12 cellular contexts compared by ENCODE assay signal in genomic region chr2:75424936-75425619, GRCh38.
DNase-seq lines count a peak whose midpoint lies in the region; ATAC-seq and TF ChIP-seq lines count a peak whose summit lies in the region.
"Had no signal": no experiment of that assay in that cellular context is flagged by ENCODE, and none has a peak within 500 bp of the region (broad histone marks: within the 10 kb centered on the region; RNA-seq: fewer than 3 reads in every experiment).

No MANE protein-coding gene starts in this region.

- H3K4me2 ChIP-seq in skeletal muscle satellite cell (ENCODE audit: low read length) = peak overlapping the region; percentile 33

- peaks cover 26% of the 10 kb centered on the region for H3K27me3 ChIP-seq in skeletal muscle satellite cell (ENCODE audit: control insufficient read depth, insufficient read depth, low read length)

- H3K4me3 ChIP-seq in NB4 (ENCODE audit: low read depth, low read length) (no peak overlapping the region), epithelial cell of proximal tubule (ENCODE audit: low read depth, low read length) (no peak overlapping the region), skeletal muscle satellite cell (ENCODE audit: low read length) (no peak overlapping the region)
- H3K4me3 ChIP-seq: gastroesophageal sphincter had no signal

- POLR2A ChIA-PET in activated CD4-positive, alpha-beta T cell treated with anti-CD3 and anti-CD28 coated beads for 36 hours (lab: Charles Lee) = interaction anchor here (0.6 kb wide), 1 partner anchor 28 kb away, joined by 8 read pairs; no protein-coding TSS in a partner anchor

- no peaks in the 10 kb centered on the region for H3K36me3 ChIP-seq in skeletal muscle satellite cell (ENCODE audit: insufficient read depth, low read length)
- H3K36me3 ChIP-seq: gastroesophageal sphincter had no signal

- H3K9me3 ChIP-seq in skeletal muscle satellite cell (replicated peaks; ENCODE audit: low read length) = no peaks in the 10 kb centered on the region
- H3K9me3 ChIP-seq: gastroesophageal sphincter had no signal

- no peaks in the 10 kb centered on the region for H3K9me3 Mint-ChIP-seq in activated CD4-positive, alpha-beta T cell treated with anti-CD3 and anti-CD28 coated beads for 36 hours (ENCODE audit: low read depth)
- H3K9me3 Mint-ChIP-seq: activated CD4-positive, alpha-beta T cell treated with anti-CD3 and anti-CD28 coated beads, Interleukin-2, amount 10 ng/mL, durations not matched to agents 24 days and 14 days had no signal

- H3K27me3 Mint-ChIP-seq in activated CD4-positive, alpha-beta T cell treated with anti-CD3 and anti-CD28 coated beads for 36 hours = peaks cover 20% of the 10 kb centered on the region

- no peak overlapping the region for H3K9ac ChIP-seq in skeletal muscle satellite cell (ENCODE audit: low read depth, low read length)

- no peak for TF ChIP-seq CTCF in NB4 (IDR thresholded peaks at IDR 0.05; ENCODE audit: low read depth, low read length)
- peak; percentile 23 for TF ChIP-seq CTCF in epithelial cell of proximal tubule (conservative IDR thresholded peaks at IDR 0.05; ENCODE audit: low read depth, low read length)

- intact Hi-C loops in activated CD4-positive, alpha-beta T cell treated with anti-CD3 and anti-CD28 coated beads for 36 hours (cut with DNase I, micrococcal nuclease) = no loop called here

- H3K36me3 Mint-ChIP-seq in activated CD4-positive, alpha-beta T cell treated with anti-CD3 and anti-CD28 coated beads for 36 hours (ENCODE audit: low read depth) = no peaks in the 10 kb centered on the region

- H3K27ac Mint-ChIP-seq in activated CD4-positive, alpha-beta T cell treated with anti-CD3 and anti-CD28 coated beads for 36 hours = no peak overlapping the region
- H3K27ac Mint-ChIP-seq: activated CD4-positive, alpha-beta T cell treated with anti-CD3 and anti-CD28 coated beads, Interleukin-2, amount 10 ng/mL, durations not matched to agents 24 days and 14 days had no signal

- no peaks in the 10 kb centered on the region for H3K4me1 Mint-ChIP-seq in activated CD4-positive, alpha-beta T cell treated with anti-CD3 and anti-CD28 coated beads for 36 hours
- H3K4me1 Mint-ChIP-seq: activated CD4-positive, alpha-beta T cell treated with anti-CD3 and anti-CD28 coated beads, Interleukin-2, amount 10 ng/mL, durations not matched to agents 24 days and 14 days had no signal

- no peak overlapping the region for H3K4me3 Mint-ChIP-seq in activated CD4-positive, alpha-beta T cell treated with anti-CD3 and anti-CD28 coated beads for 36 hours
- H3K4me3 Mint-ChIP-seq: activated CD4-positive, alpha-beta T cell treated with anti-CD3 and anti-CD28 coated beads, Interleukin-2, amount 10 ng/mL, durations not matched to agents 24 days and 14 days had no signal

- no peak for TF ChIP-seq POLR2A in NB4 (IDR thresholded peaks at IDR 0.05; ENCODE audit: extremely low read depth, insufficient read length)

- no peak for ATAC-seq in activated CD4-positive, alpha-beta T cell treated with anti-CD3 and anti-CD28 coated beads for 36 hours
- ATAC-seq in HG03432 (IDR thresholded peaks at IDR 0.05; ENCODE audit: unreplicated experiment) = no peak
- ATAC-seq: gastroesophageal sphincter had no signal

- DNase-seq in activated CD4-positive, alpha-beta T cell treated with anti-CD3 and anti-CD28 coated beads for 36 hours = peak; percentile 8
- DNase-seq in activated CD4-positive, alpha-beta T cell treated with anti-CD3 and anti-CD28 coated beads, Interleukin-2, amount 50 U/mL, for 4 hours = no peak
- DNase-seq in NB4 (ENCODE audit: low read depth) (peak; percentile 6), epithelial cell of proximal tubule (ENCODE audit: low read depth) (no peak)
- no peak for DNase-seq in stimulated activated CD8-positive, alpha-beta memory T cell treated with anti-CD3 and anti-CD28 coated beads, Interleukin-4, amount 100 ng/mL, for 48 hours
- DNase-seq in activated CD4-positive, alpha-beta T cell treated with anti-CD3 and anti-CD28 coated beads, Interleukin-2, amount 50 U/mL, for 1 hour = no peak
- DNase-seq: activated CD4-positive, alpha-beta T cell treated with anti-CD3 and anti-CD28 coated beads, Interleukin-2, amount 10 ng/mL, durations not matched to agents 24 days and 14 days; activated gamma-delta T cell treated with Interleukin-2 at 50 U/mL for 16 hours; NCI-H510A had no signal

- H3K4me1 ChIP-seq in skeletal muscle satellite cell (ENCODE audit: control insufficient read depth, insufficient read depth, low read length) = peaks cover 8% of the 10 kb centered on the region
- H3K4me1 ChIP-seq: gastroesophageal sphincter had no signal

- CTCF ChIA-PET in activated CD4-positive, alpha-beta T cell treated with anti-CD3 and anti-CD28 coated beads for 36 hours (lab: Charles Lee) = no interaction called here

Comparison
In these comparisons a context has a peak if more than half of its experiments do, and no peak if none do; other contexts are left out.
1. DNase-seq: peak in activated CD4-positive, alpha-beta T cell treated with anti-CD3 and anti-CD28 coated beads for 36 hours (single experiment) and NB4 (single experiment); none in activated CD4-positive, alpha-beta T cell treated with anti-CD3 and anti-CD28 coated beads, Interleukin-2, amount 50 U/mL, for 4 hours (0 of 2), epithelial cell of proximal tubule (single experiment), stimulated activated CD8-positive, alpha-beta memory T cell treated with anti-CD3 and anti-CD28 coated beads, Interleukin-4, amount 100 ng/mL, for 48 hours (single experiment) and activated CD4-positive, alpha-beta T cell treated with anti-CD3 and anti-CD28 coated beads, Interleukin-2, amount 50 U/mL, for 1 hour (single experiment).